Comparison of ENCODE assay signal across 8 cellular contexts in the genomic region with DNA sequence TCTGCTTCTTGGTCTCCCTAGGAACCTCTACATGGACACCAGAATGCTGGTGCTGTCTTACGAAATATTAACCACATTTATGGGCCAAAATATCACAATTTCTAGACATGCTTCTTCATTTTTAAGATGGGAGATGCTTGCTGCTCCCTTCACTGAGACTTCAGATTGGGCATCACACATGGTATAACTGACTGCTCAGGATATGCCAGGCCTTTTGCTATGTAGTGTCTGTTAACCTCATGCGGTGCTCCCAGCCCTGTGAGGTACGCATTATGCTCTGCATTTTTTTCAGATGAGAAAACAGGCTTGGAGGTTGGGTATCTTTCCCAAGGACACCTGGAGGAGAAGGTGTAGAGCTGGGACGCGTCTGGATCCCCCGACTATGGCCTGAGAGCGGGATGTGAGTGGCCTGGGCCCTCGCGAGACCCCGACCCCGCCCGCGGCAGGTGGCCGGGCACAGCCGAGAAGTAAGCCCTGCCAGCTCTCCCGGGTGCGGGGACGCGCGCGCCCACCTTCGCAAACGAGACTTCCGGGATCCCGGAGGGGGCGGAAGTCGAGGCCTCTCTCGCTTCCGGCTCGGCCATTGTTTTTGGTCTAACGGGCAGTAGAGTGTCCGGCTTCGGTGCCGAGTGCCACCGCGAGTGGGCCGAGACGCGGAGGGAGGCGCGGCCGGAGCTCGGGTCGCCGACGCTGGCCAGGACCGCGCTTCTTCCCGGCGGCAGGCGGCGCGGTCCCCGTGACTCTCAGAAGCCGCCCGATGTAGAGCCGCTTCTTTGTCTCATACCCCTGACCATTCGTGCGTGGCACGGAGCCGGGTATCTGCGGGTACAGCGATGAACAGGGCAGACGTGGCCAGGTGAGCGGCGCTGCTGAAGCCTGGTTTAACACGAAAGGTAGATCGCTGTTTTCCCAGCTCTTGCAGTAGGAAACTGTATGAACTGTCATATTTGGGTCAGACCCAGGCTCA. TPM values are rescaled to one million over a fixed set of nuclear protein-coding genes. Genes with fewer than 3 reads are reported as not detected.
DNase-seq lines count a peak whose midpoint lies in the region; ATAC-seq and TF ChIP-seq lines count a peak whose summit lies in the region.

TSS of gene ZKSCAN7 (plus strand) at position 568 of the 967 bp plus-strand sequence. CDS start 1,855 bp downstream, outside the sequence.

- DNase-seq in DMS79 treated with DMSO at 0.1 percent for 48 hours (lab: John Stamatoyannopoulos, UW) (peak; percentile 30), NCI-H2227 (lab: John Stamatoyannopoulos, UW; ENCODE audit: unreplicated experiment) (peak; percentile 77), erythroblast (lab: John Stamatoyannopoulos, UW) (peak; percentile 52 to 54)
- peak; percentile 56 for DNase-seq in activated T-cell treated with anti-CD3 and anti-CD28 coated beads, Interleukin-2, amount 50 U/mL, for 1 hour
- peak; percentile 49 to 52 for DNase-seq in stimulated activated CD8-positive, alpha-beta memory T cell treated with anti-CD3 and anti-CD28 coated beads, Interleukin-2, amount 100 ng/mL, for 48 hours (ENCODE audit: low read depth in 2 of 2)

- ATAC-seq in GM21723 (IDR thresholded peaks at IDR 0.05; ENCODE audit: unreplicated experiment): peak; percentile 80
- no peak for ATAC-seq in HG02970 (IDR thresholded peaks at IDR 0.05; ENCODE audit: low FRiP score, unreplicated experiment)

- no peaks in the 10 kb centered on the region for H3K27me3 ChIP-seq in mononuclear cell (ENCODE audit: insufficient read depth, low read length)

- no peaks in the 10 kb centered on the region for H3K9me3 ChIP-seq in mononuclear cell (ENCODE audit: low read depth, low read length)

- no peak for TF ChIP-seq POLR2A in erythroblast (IDR thresholded peaks at IDR 0.05; ENCODE audit: low read length)

- H3K4me3 ChIP-seq in mononuclear cell (ENCODE audit: low read length): peak within 1 kb of the TSS; percentile 70

- H3K4me1 ChIP-seq in mononuclear cell (ENCODE audit: insufficient read depth, low read length): peaks cover 10% of the 10 kb centered on the region

RNA-seq across cellular contexts. Expression of gene ZKSCAN7, which starts in this region (rescaled TPM):
- 0.42 TPM for total RNA-seq in mononuclear cell
